ENCODE assay signal across 23 cellular contexts in the genomic region with DNA sequence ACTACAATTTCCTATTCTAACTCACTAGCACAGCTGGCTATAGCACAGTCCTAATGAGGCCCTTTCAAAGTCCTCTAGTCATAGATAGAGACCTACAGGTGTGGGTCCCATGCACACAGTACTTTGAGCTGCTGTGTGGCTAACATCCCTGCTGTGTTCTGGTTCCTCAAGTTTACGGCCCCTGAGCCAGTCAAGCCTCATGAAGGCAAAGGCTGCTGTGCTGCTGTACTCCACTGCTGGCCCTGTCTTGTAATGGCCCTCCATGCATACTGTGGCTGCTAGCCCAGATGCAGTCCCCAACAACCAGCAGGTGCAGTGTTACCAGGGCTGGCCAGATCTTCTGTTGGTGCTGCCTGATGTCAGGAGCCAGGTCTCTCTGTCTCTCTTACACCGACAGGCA. TPM values are rescaled to one million over a fixed set of nuclear protein-coding genes. Genes with fewer than 3 reads are reported as not detected.
DNase-seq lines count a peak whose midpoint lies in the region; ATAC-seq and TF ChIP-seq lines count a peak whose summit lies in the region.
"Had no signal": no experiment of that assay in that cellular context is flagged by ENCODE, and none has a peak within 500 bp of the region (broad histone marks: within the 10 kb centered on the region; RNA-seq: fewer than 3 reads in every experiment).

No MANE protein-coding gene starts in this region.

- no peak overlapping the region for H3K4me3 ChIP-seq in endodermal cell (ENCODE audit: low read length)
- no peak overlapping the region for H3K4me3 ChIP-seq in mucosa of descending colon
- H3K4me3 ChIP-seq in A673 (ENCODE audit: low read depth, low read length, poor library complexity, severe bottlenecking), result no peak overlapping the region
- H3K4me3 ChIP-seq: GM12878, HAP-1 had no signal

- ATAC-seq in stimulated activated naive CD8-positive, alpha-beta T cell treated with anti-CD3 and anti-CD28 coated beads, Interleukin-15, amount 100 ng/mL, for 72 hours, result peak; percentile 28
- ATAC-seq in stimulated activated naive CD8-positive, alpha-beta T cell treated with anti-CD3 and anti-CD28 coated beads, Interleukin-15, Interleukin-2, amounts not matched to agents 100 U/mL and 50 U/mL, for 24 hours, result no peak
- peak; percentile 49 for ATAC-seq in mucosa of descending colon
- ATAC-seq: GM12878 had no signal

- peaks cover 8% of the 10 kb centered on the region for H3K9me3 ChIP-seq in endodermal cell (ENCODE audit: control insufficient read depth, low read length)
- H3K9me3 ChIP-seq in mucosa of descending colon, result no peaks in the 10 kb centered on the region
- H3K9me3 ChIP-seq in A673 (ENCODE audit: low read depth, low read length, poor library complexity, severe bottlenecking), result no peaks in the 10 kb centered on the region
- no peaks in the 10 kb centered on the region for H3K9me3 ChIP-seq in H9 (ENCODE audit: control insufficient read depth, low read depth, low read length)
- H3K9me3 ChIP-seq: Caco-2, HAP-1 had no signal

- H3K36me3 ChIP-seq in endodermal cell (ENCODE audit: control insufficient read depth, insufficient read depth, low read length), result no peaks in the 10 kb centered on the region
- H3K36me3 ChIP-seq in mucosa of descending colon (ENCODE audit: low read depth), result no peaks in the 10 kb centered on the region
- H3K36me3 ChIP-seq in A673 (ENCODE audit: insufficient read depth, low read length, poor library complexity, severe bottlenecking), result no peaks in the 10 kb centered on the region
- H3K36me3 ChIP-seq: HAP-1 had no signal

- POLR2A ChIA-PET in A673 (lab: Charles Lee; ENCODE audit: low non-redundant PET), result no interaction called here

- no peak overlapping the region for H3K23ac ChIP-seq in H9 (ENCODE audit: insufficient read length, low read depth, low read length)

- no peak overlapping the region for H4K5ac ChIP-seq in H9 (ENCODE audit: insufficient read length, low read depth, low read length)

- H2AFZ ChIP-seq in H9 (ENCODE audit: low read length), result no peak overlapping the region

- H3K4me2 ChIP-seq in H9 (ENCODE audit: insufficient read depth, insufficient read length, low read length), result no peak overlapping the region

- no peak overlapping the region for H3K27ac ChIP-seq in endodermal cell (ENCODE audit: low read depth, low read length)
- H3K27ac ChIP-seq in A673 (ENCODE audit: low read depth, low read length, poor library complexity, severe bottlenecking), result no peak overlapping the region
- no peak overlapping the region for H3K27ac ChIP-seq in H9 (ENCODE audit: insufficient read length, low read depth, low read length)

- no peaks in the 10 kb centered on the region for H3K79me2 ChIP-seq in H9 (ENCODE audit: insufficient read depth, low read length)

- no peak for TF ChIP-seq CTCF in endodermal cell (conservative IDR thresholded peaks at IDR 0.05)
- TF ChIP-seq CTCF in mucosa of descending colon (IDR thresholded peaks at IDR 0.05), result no peak
- TF ChIP-seq CTCF in A673 (conservative IDR thresholded peaks at IDR 0.05; ENCODE audit: low read depth, low read length), result no peak
- TF ChIP-seq CTCF in H9 (conservative IDR thresholded peaks at IDR 0.05), result no peak

- no peak overlapping the region for H3K56ac ChIP-seq in H9 (ENCODE audit: insufficient read length, low read depth, low read length)

- no TSS peak for BruUV-seq in A673 (replicated peaks; lab: Mats Ljungman, UMichigan)

- DNase-seq in stimulated activated naive CD8-positive, alpha-beta T cell treated with anti-CD3 and anti-CD28 coated beads, Interleukin-15, amount 100 ng/mL, for 72 hours, result no peak
- DNase-seq in stimulated activated naive CD8-positive, alpha-beta T cell treated with anti-CD3 and anti-CD28 coated beads, Interleukin-15, Interleukin-2, amounts not matched to agents 100 U/mL and 50 U/mL, for 24 hours, result no peak
- DNase-seq in endodermal cell (peak; percentile 63), mucosa of descending colon (no peak), A673 (ENCODE audit: low spot score) (no peak), RKO (ENCODE audit: low spot score) (no peak), H9 (no peak)
- DNase-seq: Caco-2; CD4-positive, alpha-beta T cell; DMS 273 treated with DMSO at 0.1 percent for 48 hours; DMS79 treated with DMSO at 0.1 percent for 48 hours; KBM-7; MM.1S; NCI-H1048; NCI-H1436 treated with DMSO at 0.1 percent for 48 hours; NCI-H1930; NCI-H226; NCI-H510A treated with DMSO at 0.1 percent for 48 hours; NCI-H748 treated with DMSO at 0.1 percent for 48 hours; OCI-M1; SHP77 had no signal

- H3K4me3 Mint-ChIP-seq in stimulated activated naive CD8-positive, alpha-beta T cell treated with anti-CD3 and anti-CD28 coated beads, Interleukin-15, amount 100 ng/mL, for 72 hours, result no peak overlapping the region
- H3K4me3 Mint-ChIP-seq in endodermal cell (no peak overlapping the region), H9 (no peak overlapping the region)
- H3K4me3 Mint-ChIP-seq: CD4-positive, alpha-beta T cell had no signal

- 83 to 92% methylated on average over 2 of the region's 2 CpGs for WGBS in endodermal cell (ENCODE audit: insufficient coverage in 1 of 2, insufficient read length in 1 of 2), 2 experiments
- WGBS in H9 (ENCODE audit: extremely low coverage, insufficient read length, low lambda C conversion rate), result no CpG with 5 or more reads among the region's 2 CpGs

- H3K79me1 ChIP-seq in H9 (ENCODE audit: insufficient read depth, low read depth, low read length, poor library complexity, severe bottlenecking), result no peaks in the 10 kb centered on the region

- H3K9ac ChIP-seq in endodermal cell (ENCODE audit: extremely low read depth, low read length, poor library complexity, severe bottlenecking), result no peak overlapping the region
- H3K9ac ChIP-seq in H9 (ENCODE audit: extremely low read depth, insufficient read length, low read length), result no peak overlapping the region

- H3K9me3 Mint-ChIP-seq in stimulated activated naive CD8-positive, alpha-beta T cell treated with anti-CD3 and anti-CD28 coated beads, Interleukin-15, amount 100 ng/mL, for 72 hours, result no peaks in the 10 kb centered on the region
- H3K9me3 Mint-ChIP-seq in endodermal cell (no peaks in the 10 kb centered on the region), H9 (no peaks in the 10 kb centered on the region)
- H3K9me3 Mint-ChIP-seq: CD4-positive, alpha-beta T cell had no signal

- H3K27me3 Mint-ChIP-seq in stimulated activated naive CD8-positive, alpha-beta T cell treated with anti-CD3 and anti-CD28 coated beads, Interleukin-15, amount 100 ng/mL, for 72 hours, result peaks cover 28% of the 10 kb centered on the region
- H3K27me3 Mint-ChIP-seq in endodermal cell (ENCODE audit: insufficient read depth) (peaks cover 4% of the 10 kb centered on the region), H9 (ENCODE audit: low read depth) (peaks cover 19% of the 10 kb centered on the region)

- H4K91ac ChIP-seq in H9 (ENCODE audit: insufficient read length, low read depth, low read length), result no peak overlapping the region

- H2BK15ac ChIP-seq in H9 (ENCODE audit: low read depth, low read length), result no peak overlapping the region

- no peak overlapping the region for H2BK12ac ChIP-seq in H9 (ENCODE audit: insufficient read length, low read depth, low read length)

- H2BK120ac ChIP-seq in H9 (ENCODE audit: low read depth, low read length, poor library complexity, severe bottlenecking), result no peak overlapping the region

- H2AK5ac ChIP-seq in H9 (ENCODE audit: insufficient read length, low read length), result no peak overlapping the region

- no peaks in the 10 kb centered on the region for H4K20me1 ChIP-seq in H9 (ENCODE audit: control insufficient read depth, insufficient read depth, insufficient read length)

- H3K18ac ChIP-seq in H9 (ENCODE audit: insufficient read length, low read depth, low read length), result no peak overlapping the region

- no peak overlapping the region for H3K14ac ChIP-seq in H9 (ENCODE audit: insufficient read depth, low read length)

- no peak overlapping the region for H4K8ac ChIP-seq in H9 (replicated peaks; ENCODE audit: insufficient read length, low read depth, low read length)

- no peak overlapping the region for H2BK20ac ChIP-seq in H9 (ENCODE audit: low read depth, low read length, poor library complexity, severe bottlenecking)

- intact Hi-C loops in mucosa of descending colon (cut with DNase I, micrococcal nuclease) (no loop called here), A673 (cut with micrococcal nuclease; ENCODE audit: unreplicated experiment) (no loop called here)

- H3K4ac ChIP-seq in H9 (ENCODE audit: low read depth, low read length), result no peak overlapping the region

- no peak overlapping the region for H2BK5ac ChIP-seq in H9 (ENCODE audit: insufficient read length, low read length)

- H3K23me2 ChIP-seq in H9 (ENCODE audit: insufficient read length, low read depth, low read length, poor library complexity, severe bottlenecking), result no peaks in the 10 kb centered on the region

- H3K27me3 ChIP-seq in endodermal cell (ENCODE audit: control insufficient read depth, insufficient read depth, low read length, poor library complexity, severe bottlenecking), result no peaks in the 10 kb centered on the region
- H3K27me3 ChIP-seq in A673 (replicated peaks; ENCODE audit: insufficient read depth, low read depth, low read length, poor library complexity), result no peaks in the 10 kb centered on the region
- H3K27me3 ChIP-seq in H9 (ENCODE audit: insufficient read depth, low read length), result no peaks in the 10 kb centered on the region

- H3K4me1 ChIP-seq in endodermal cell (ENCODE audit: control insufficient read depth, insufficient read depth, low read length), result no peaks in the 10 kb centered on the region
- no peaks in the 10 kb centered on the region for H3K4me1 ChIP-seq in mucosa of descending colon (ENCODE audit: low read depth)
- H3K4me1 ChIP-seq in A673 (ENCODE audit: insufficient read depth, low read length, poor library complexity, severe bottlenecking), result peaks cover 14% of the 10 kb centered on the region
- H3K4me1 ChIP-seq in H9 (ENCODE audit: insufficient read depth, low read length), result no peaks in the 10 kb centered on the region
- H3K4me1 ChIP-seq: Caco-2 had no signal

- H3K36me3 Mint-ChIP-seq in endodermal cell (ENCODE audit: low read depth) (no peaks in the 10 kb centered on the region), H9 (ENCODE audit: insufficient read depth in 1 of 3, low read depth in 3 of 3) (no peaks in the 10 kb centered on the region)

- no peak overlapping the region for H3T11ph ChIP-seq in H9 (ENCODE audit: low read length)

- CTCF ChIA-PET in A673 (lab: Charles Lee), result no interaction called here

- no peaks in the 10 kb centered on the region for H3K4me1 Mint-ChIP-seq in stimulated activated naive CD8-positive, alpha-beta T cell treated with anti-CD3 and anti-CD28 coated beads, Interleukin-15, amount 100 ng/mL, for 72 hours
- H3K4me1 Mint-ChIP-seq in endodermal cell (no peaks in the 10 kb centered on the region), H9 (0 out of 4 replicates have a peak, but pooled peaks cover 0 to 2% of the 10 kb centered on the region in 2 experiments)

- H3K27ac Mint-ChIP-seq in stimulated activated naive CD8-positive, alpha-beta T cell treated with anti-CD3 and anti-CD28 coated beads, Interleukin-15, amount 100 ng/mL, for 72 hours, result no peak overlapping the region
- no peak overlapping the region for H3K27ac Mint-ChIP-seq in endodermal cell
- H3K27ac Mint-ChIP-seq in H9, result no peak overlapping the region
- H3K27ac Mint-ChIP-seq: CD4-positive, alpha-beta T cell had no signal

RNA-seq across cellular contexts. Expression of a gene that starts 23.4 kb away (rescaled TPM):
- 1 to 10 TPM; 4.6 to 9.4 TPM for total RNA-seq in endodermal cell
- polyA plus RNA-seq in endodermal cell (2013, experiment 1 of 2), result 1.7 TPM
- 1.9 TPM for polyA plus RNA-seq in endodermal cell (2013, experiment 2 of 2)
- total RNA-seq in mucosa of descending colon, result 1 to 10 TPM; 1.2 to 2.1 (median 1.5) TPM
- 8.4 and 13.2 TPM in 2 replicates for total RNA-seq in A673 (2021)
- 0.44 and 0.83 TPM in 2 replicates for total RNA-seq in H9 (2021)
- total RNA-seq: CD4-positive, alpha-beta T cell; GM12878 had no signal
